1 cellular context compared by ENCODE assay signal in genomic region chr14:24216876-24217275, GRCh38.
TF ChIP-seq lines count a peak whose summit lies in the region.
"Not testable (repeated sequence)": the region's sequence is repeated elsewhere in the genome, so short reads cannot be mapped to it uniquely, and the experiment has no call there.

No MANE protein-coding gene starts in this region.

TF ChIP-seq in HepG2, 621 proteins besides CTCF, POLR2A, EP300 and RAD21:
- TF ChIP-seq ZNF75D (CRISPR knock-in tag; IDR thresholded peaks at IDR 0.05; ENCODE audit: borderline replicate concordance): peak; percentile 73; the same call in 1 of the 2 replicates
- 0 out of 2 replicates have a peak, but pooled peaks have one; percentile 24 for TF ChIP-seq ZNF317 (CRISPR knock-in tag; IDR thresholded peaks at IDR 0.05)
- 0 out of 2 replicates have a peak, but pooled peaks have one; percentile 30 for TF ChIP-seq FOXP1 (IDR thresholded peaks at IDR 0.05)
- TF ChIP-seq FOXP1 (CRISPR knock-in tag; IDR thresholded peaks at IDR 0.05): not testable (repeated sequence)
- peak; percentile 17 for TF ChIP-seq TEAD3 (CRISPR knock-in tag; optimal IDR thresholded peaks at IDR 0.05; ENCODE audit: borderline replicate concordance)
- 0 out of 2 replicates have a peak, but pooled peaks have one; percentile 14 for TF ChIP-seq FUBP1 (CRISPR knock-in tag; IDR thresholded peaks at IDR 0.05; ENCODE audit: borderline replicate concordance)
- 0 out of 2 replicates have a peak, but pooled peaks have one; percentile 9 for TF ChIP-seq ZNF607 (CRISPR knock-in tag; IDR thresholded peaks at IDR 0.05; ENCODE audit: borderline replicate concordance)
- 0 out of 2 replicates have a peak, but pooled peaks have one; percentile 39 for TF ChIP-seq ZNF547 (CRISPR knock-in tag; IDR thresholded peaks at IDR 0.05)
